In the genomic region with DNA sequence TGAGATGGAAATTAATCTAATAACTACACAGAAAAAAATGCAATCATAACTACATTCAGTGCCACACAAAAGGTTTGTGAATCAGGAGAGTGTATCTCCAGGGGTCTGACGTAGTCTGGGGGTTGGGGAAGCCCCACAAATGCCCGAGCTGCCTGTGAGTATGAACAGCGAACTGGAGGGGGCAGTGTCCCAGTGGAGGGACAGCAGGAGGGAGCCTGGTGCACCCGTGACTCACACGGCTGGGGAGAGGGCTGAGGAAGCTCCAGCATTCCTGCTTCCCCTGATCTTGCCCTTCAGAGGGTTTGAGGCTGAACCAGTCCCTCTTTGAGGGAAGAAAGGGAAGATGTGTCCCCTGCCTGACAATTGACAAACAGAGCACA, we compare ENCODE assay signal across 15 cellular contexts.
DNase-seq lines count a peak whose midpoint lies in the region; ATAC-seq and TF ChIP-seq lines count a peak whose summit lies in the region.
"Had no signal": no experiment of that assay in that cellular context is flagged by ENCODE, and none has a peak within 500 bp of the region (broad histone marks: within the 10 kb centered on the region; RNA-seq: fewer than 3 reads in every experiment).

No MANE protein-coding gene starts in this region.

- H3K9me3 ChIP-seq in WERI-Rb-1 (ENCODE audit: severe bottlenecking) = no peaks in the 10 kb centered on the region
- H3K9me3 ChIP-seq: gastrocnemius medialis, psoas muscle, SK-N-SH, suprapubic skin had no signal

- H3K27me3 Mint-ChIP-seq in activated naive CD8-positive, alpha-beta T cell treated with anti-CD3 and anti-CD28 coated beads, Interleukin-2, amount 50 U/mL, for 24 hours = peaks cover 3% of the 10 kb centered on the region
- H3K27me3 Mint-ChIP-seq: activated CD4-positive, alpha-beta T cell treated with anti-CD3 and anti-CD28 coated beads for 36 hours had no signal

- ATAC-seq in HG03039 (IDR thresholded peaks at IDR 0.05; ENCODE audit: unreplicated experiment) = no peak
- ATAC-seq in activated naive CD8-positive, alpha-beta T cell treated with anti-CD3 and anti-CD28 coated beads, Interleukin-2, amount 50 U/mL, for 24 hours = no peak
- ATAC-seq: activated CD4-positive, alpha-beta T cell treated with anti-CD3 and anti-CD28 coated beads for 36 hours; gastrocnemius medialis; K562 had no signal

- no peaks in the 10 kb centered on the region for H3K4me1 Mint-ChIP-seq in activated naive CD8-positive, alpha-beta T cell treated with anti-CD3 and anti-CD28 coated beads, Interleukin-2, amount 50 U/mL, for 24 hours
- H3K4me1 Mint-ChIP-seq: activated CD4-positive, alpha-beta T cell treated with anti-CD3 and anti-CD28 coated beads for 36 hours had no signal

- H3K4me3 ChIP-seq in WERI-Rb-1 (ENCODE audit: low read depth, low read length) = no peak overlapping the region
- H3K4me3 ChIP-seq: gastrocnemius medialis, K562, psoas muscle, suprapubic skin had no signal

- DNase-seq in AG08396 (ENCODE audit: low spot score) = peak; percentile 59
- peak; percentile 32 for DNase-seq in HCEC 1CT
- DNase-seq in WERI-Rb-1 = no peak
- DNase-seq in kidney glomerular epithelial cell (lab: John Stamatoyannopoulos, UW) = peak; percentile 10
- no peak for DNase-seq in GM20000 (ENCODE audit: low spot score)
- no peak for DNase-seq in activated naive CD8-positive, alpha-beta T cell treated with anti-CD3 and anti-CD28 coated beads, Interleukin-2, amount 50 U/mL, for 24 hours
- no peak for DNase-seq in activated CD4-positive, alpha-beta T cell treated with anti-CD3 and anti-CD28 coated beads, Interleukin-2, amount 50 U/mL, for 48 hours
- DNase-seq: activated CD4-positive, alpha-beta T cell treated with anti-CD3 and anti-CD28 coated beads for 36 hours; gastrocnemius medialis; NCI-H524 treated with DMSO at 0.1 percent for 48 hours; psoas muscle; SK-N-SH had no signal

- peak; percentile 42 for TF ChIP-seq CTCF in WERI-Rb-1 (IDR thresholded peaks at IDR 0.05; ENCODE audit: low read depth, low read length)
- no peak for TF ChIP-seq CTCF in GM20000 (IDR thresholded peaks at IDR 0.05; ENCODE audit: extremely low read depth, missing control alignments)

- H3K36me3 Mint-ChIP-seq in activated naive CD8-positive, alpha-beta T cell treated with anti-CD3 and anti-CD28 coated beads, Interleukin-2, amount 50 U/mL, for 24 hours (ENCODE audit: low read depth) = peaks cover 2% of the 10 kb centered on the region

- no peak overlapping the region for H3K27ac ChIP-seq in WERI-Rb-1
- H3K27ac ChIP-seq: gastrocnemius medialis, psoas muscle, suprapubic skin had no signal

- no peak overlapping the region for H3K4me3 Mint-ChIP-seq in activated naive CD8-positive, alpha-beta T cell treated with anti-CD3 and anti-CD28 coated beads, Interleukin-2, amount 50 U/mL, for 24 hours
- H3K4me3 Mint-ChIP-seq: activated CD4-positive, alpha-beta T cell treated with anti-CD3 and anti-CD28 coated beads for 36 hours had no signal

- H3K9me3 Mint-ChIP-seq in activated naive CD8-positive, alpha-beta T cell treated with anti-CD3 and anti-CD28 coated beads, Interleukin-2, amount 50 U/mL, for 24 hours = no peaks in the 10 kb centered on the region

- H3K27ac Mint-ChIP-seq in activated naive CD8-positive, alpha-beta T cell treated with anti-CD3 and anti-CD28 coated beads, Interleukin-2, amount 50 U/mL, for 24 hours = no peak overlapping the region
- H3K27ac Mint-ChIP-seq: activated CD4-positive, alpha-beta T cell treated with anti-CD3 and anti-CD28 coated beads for 36 hours had no signal

- no peaks in the 10 kb centered on the region for H3K36me3 ChIP-seq in WERI-Rb-1
- H3K36me3 ChIP-seq: gastrocnemius medialis, suprapubic skin had no signal

- no peaks in the 10 kb centered on the region for H3K27me3 ChIP-seq in WERI-Rb-1 (ENCODE audit: insufficient read depth, low read depth, severe bottlenecking)
- H3K27me3 ChIP-seq: gastrocnemius medialis had no signal

Comparison
In these comparisons a context has a peak if more than half of its experiments do, and no peak if none do; other contexts are left out.
1. DNase-seq: peak in AG08396 (single experiment), HCEC 1CT (single experiment) and kidney glomerular epithelial cell (single experiment); none in WERI-Rb-1 (single experiment), GM20000 (single experiment), activated naive CD8-positive, alpha-beta T cell treated with anti-CD3 and anti-CD28 coated beads, Interleukin-2, amount 50 U/mL, for 24 hours (single experiment) and activated CD4-positive, alpha-beta T cell treated with anti-CD3 and anti-CD28 coated beads, Interleukin-2, amount 50 U/mL, for 48 hours (0 of 2).